9 cellular contexts compared by ENCODE assay signal in genomic region chr12:1795221-1795784, GRCh38. TPM values are rescaled to one million over a fixed set of nuclear protein-coding genes. Genes with fewer than 3 reads are reported as not detected.
DNase-seq lines count a peak whose midpoint lies in the region; ATAC-seq and TF ChIP-seq lines count a peak whose summit lies in the region.
"Had no signal": no experiment of that assay in that cellular context is flagged by ENCODE, and none has a peak within 500 bp of the region (broad histone marks: within the 10 kb centered on the region; RNA-seq: fewer than 3 reads in every experiment).

No MANE protein-coding gene starts in this region.

- intact Hi-C loops in CD8-positive, alpha-beta T cell (cut with DNase I, micrococcal nuclease): loop anchor here (5.0 to 10.0 kb wide), 4 partner anchors 671 to 1019 kb away; partner anchors contain the start of genes ITFG2 (in 2 of the 2) and FKBP4 (in 1 of the 2)
- intact Hi-C loops in dendritic cell treated with granulocyte-macrophage colony-stimulating factor and Interleukin-4, amounts not matched to agents 40 ng/mL and 50 ng/mL, for 4 days (cut with micrococcal nuclease): loop anchor here (5.0 to 10.0 kb wide), 2 partner anchors 127 to 239 kb away; no protein-coding TSS in a partner anchor
- intact Hi-C loops in body of pancreas (cut with DNase I): loop anchor here (5.0 kb wide), 1 partner anchor 132 kb away; no protein-coding TSS in a partner anchor

- no peaks in the 10 kb centered on the region for H3K9me3 ChIP-seq in CD8-positive, alpha-beta T cell (ENCODE audit: low read length)
- no peaks in the 10 kb centered on the region for H3K9me3 ChIP-seq in neuronal stem cell (replicated peaks in 1 of 2; ENCODE audit: control insufficient read depth in 2 of 2, insufficient read depth in 1 of 2, low read depth in 1 of 2, low read length in 2 of 2)
- no peaks in the 10 kb centered on the region for H3K9me3 ChIP-seq in body of pancreas
- H3K9me3 ChIP-seq: neutrophil had no signal

- no peak overlapping the region for H3K4me3 ChIP-seq in CD8-positive, alpha-beta T cell (ENCODE audit: low read depth, low read length)
- H3K4me3 ChIP-seq in KMS-11 (IDR thresholded peaks at IDR 0.05; ENCODE audit: insufficient read depth, low read depth, low read length): no peak overlapping the region
- no peak overlapping the region for H3K4me3 ChIP-seq in neuronal stem cell (ENCODE audit: low read length in 2 of 2)
- H3K4me3 ChIP-seq in body of pancreas: no peak overlapping the region

- H3K23ac ChIP-seq in neuronal stem cell (ENCODE audit: low read depth, low read length, poor library complexity): no peak overlapping the region

- H3K18ac ChIP-seq in neuronal stem cell (ENCODE audit: low read length): no peak overlapping the region

- no CpG with 5 or more reads among the region's 19 CpGs for WGBS in neuronal stem cell (ENCODE audit: extremely low coverage in 2 of 2, insufficient read length in 2 of 2, insufficient replicate concordance in 1 of 2), 2 donors
- 65 to 71% methylated on average over 15 to 19 of the region's 19 CpGs for WGBS in body of pancreas, 2 donors

- H3K4me1 Mint-ChIP-seq in CD8-positive, alpha-beta T cell (ENCODE audit: low read depth): peaks cover 23% of the 10 kb centered on the region
- H3K4me1 Mint-ChIP-seq in dendritic cell treated with granulocyte-macrophage colony-stimulating factor and Interleukin-4, amounts not matched to agents 40 ng/mL and 50 ng/mL, for 4 days (ENCODE audit: low read depth): peaks cover 38% of the 10 kb centered on the region

- CTCF ChIA-PET in CD8-positive, alpha-beta T cell (lab: Charles Lee): interaction anchor here (0.6 to 9.7 kb wide), 17 partner anchors 10 to 235 kb away, joined by 3 to 212 read pairs (median 4); no protein-coding TSS in a partner anchor

- no peaks in the 10 kb centered on the region for H3K79me2 ChIP-seq in KMS-11 (ENCODE audit: insufficient read depth, low read depth)

- H3K4ac ChIP-seq in neuronal stem cell (ENCODE audit: low read length): no peak overlapping the region

- H2BK120ac ChIP-seq in neuronal stem cell (ENCODE audit: low read depth, low read length): no peak overlapping the region

- H4K8ac ChIP-seq in neuronal stem cell (ENCODE audit: low read depth, low read length): no peak overlapping the region

- no peak overlapping the region for H2BK12ac ChIP-seq in neuronal stem cell (ENCODE audit: low read length)

- H3K36me3 Mint-ChIP-seq in CD8-positive, alpha-beta T cell: peaks cover 2% of the 10 kb centered on the region
- H3K36me3 Mint-ChIP-seq in dendritic cell treated with granulocyte-macrophage colony-stimulating factor and Interleukin-4, amounts not matched to agents 40 ng/mL and 50 ng/mL, for 4 days (ENCODE audit: low read depth): peaks cover 9% of the 10 kb centered on the region

- no peak overlapping the region for H2BK5ac ChIP-seq in neuronal stem cell (ENCODE audit: low read length)

- H2AFZ ChIP-seq in KMS-11 (ENCODE audit: low read depth) (peak overlapping the region; percentile 78; the same call in 1 of the 2 replicates), neuronal stem cell (ENCODE audit: low read length) (peak overlapping the region; percentile 91)

- H3K27me3 Mint-ChIP-seq in CD8-positive, alpha-beta T cell (ENCODE audit: low read depth): no peaks in the 10 kb centered on the region
- no peaks in the 10 kb centered on the region for H3K27me3 Mint-ChIP-seq in dendritic cell treated with granulocyte-macrophage colony-stimulating factor and Interleukin-4, amounts not matched to agents 40 ng/mL and 50 ng/mL, for 4 days

- no peak overlapping the region for H4K91ac ChIP-seq in neuronal stem cell (ENCODE audit: low read depth, low read length, poor library complexity)

- H3K4me1 ChIP-seq in CD8-positive, alpha-beta T cell (ENCODE audit: insufficient read depth, low read length): peaks cover 22% of the 10 kb centered on the region
- peaks cover 13% of the 10 kb centered on the region for H3K4me1 ChIP-seq in KMS-11 (ENCODE audit: low read depth, poor library complexity, severe bottlenecking)
- H3K4me1 ChIP-seq in neuronal stem cell (ENCODE audit: control insufficient read depth in 2 of 2, insufficient read depth in 1 of 2, low read depth in 1 of 2, low read length in 2 of 2): peaks cover 5% of the 10 kb centered on the region in 2 donors
- H3K4me1 ChIP-seq in body of pancreas: peaks cover 21% of the 10 kb centered on the region

- H3K79me1 ChIP-seq in neuronal stem cell (ENCODE audit: low read depth, low read length): no peaks in the 10 kb centered on the region

- H3K9ac ChIP-seq in KMS-11: no peak overlapping the region
- no peak overlapping the region for H3K9ac ChIP-seq in neuronal stem cell (ENCODE audit: low read depth, low read length, poor library complexity)

- H3K27me3 ChIP-seq in CD8-positive, alpha-beta T cell (ENCODE audit: insufficient read depth, low read length): no peaks in the 10 kb centered on the region
- H3K27me3 ChIP-seq in KMS-11 (ENCODE audit: insufficient read depth, low read depth) (no peaks in the 10 kb centered on the region), neuronal stem cell (ENCODE audit: control insufficient read depth in 3 of 3, insufficient read depth in 3 of 3, low read depth in 1 of 3, low read length in 3 of 3) (peaks cover 0 to 12% (median 2%) of the 10 kb centered on the region in 3 experiments), body of pancreas (no peaks in the 10 kb centered on the region)
- H3K27me3 ChIP-seq: neutrophil had no signal

- TF ChIP-seq POLR2A in body of pancreas (IDR thresholded peaks at IDR 0.05): no peak

- no peaks in the 10 kb centered on the region for H4K20me1 ChIP-seq in KMS-11 (ENCODE audit: insufficient read depth)

- POLR2A ChIA-PET in CD8-positive, alpha-beta T cell (lab: Charles Lee): interaction anchor here (0.6 to 3.6 kb wide), 7 partner anchors 49 to 145 kb away, joined by 3 to 35 read pairs (median 4); no protein-coding TSS in a partner anchor

- no peaks in the 10 kb centered on the region for H3K36me3 ChIP-seq in CD8-positive, alpha-beta T cell (ENCODE audit: insufficient read depth, low read length)
- H3K36me3 ChIP-seq in KMS-11 (ENCODE audit: insufficient read depth) (no peaks in the 10 kb centered on the region), neuronal stem cell (replicated peaks in 1 of 2; ENCODE audit: control insufficient read depth in 2 of 2, insufficient read depth in 2 of 2, low read length in 2 of 2) (no peaks in the 10 kb centered on the region), body of pancreas (replicated peaks in 1 of 2; ENCODE audit: insufficient read depth in 1 of 2, low read depth in 2 of 2) (no peaks in the 10 kb centered on the region)
- H3K36me3 ChIP-seq: neutrophil had no signal

- peak overlapping the region; percentile 90 for H3K4me3 Mint-ChIP-seq in CD8-positive, alpha-beta T cell
- no peak overlapping the region for H3K4me3 Mint-ChIP-seq in dendritic cell treated with granulocyte-macrophage colony-stimulating factor and Interleukin-4, amounts not matched to agents 40 ng/mL and 50 ng/mL, for 4 days

- H2BK15ac ChIP-seq in neuronal stem cell (ENCODE audit: low read length): no peak overlapping the region

- H3K4me2 ChIP-seq in KMS-11 (peak overlapping the region; percentile 49; the same call in 1 of the 2 replicates), neuronal stem cell (ENCODE audit: insufficient read depth, low read length, poor library complexity, severe bottlenecking) (no peak overlapping the region)

- peak in 1 of 7 experiments; percentile 41 for DNase-seq in CD8-positive, alpha-beta T cell
- DNase-seq in neuronal stem cell (ENCODE audit: low spot score) (no peak), activated gamma-delta T cell treated with Interleukin-2 at 50 U/mL for 16 hours (no peak), body of pancreas (no peak), HCEC 1CT (no peak)

- H3K14ac ChIP-seq in neuronal stem cell (ENCODE audit: low read length): no peak overlapping the region

- no peak for TF ChIP-seq CTCF in CD8-positive, alpha-beta T cell (IDR thresholded peaks at IDR 0.05)
- TF ChIP-seq CTCF in KMS-11 (conservative IDR thresholded peaks at IDR 0.05; ENCODE audit: low read depth, low read length) (no peak), body of pancreas (IDR thresholded peaks at IDR 0.05) (no peak)

- no peak overlapping the region for H2AK5ac ChIP-seq in neuronal stem cell (ENCODE audit: low read depth, low read length)

- no peak for ATAC-seq in CD8-positive, alpha-beta T cell
- ATAC-seq in body of pancreas (no peak), GM21447 (IDR thresholded peaks at IDR 0.05; ENCODE audit: unreplicated experiment) (no peak)

- no peaks in the 10 kb centered on the region for H3K9me3 Mint-ChIP-seq in CD8-positive, alpha-beta T cell
- H3K9me3 Mint-ChIP-seq in dendritic cell treated with granulocyte-macrophage colony-stimulating factor and Interleukin-4, amounts not matched to agents 40 ng/mL and 50 ng/mL, for 4 days: no peaks in the 10 kb centered on the region

- no peak overlapping the region for H3K27ac ChIP-seq in CD8-positive, alpha-beta T cell (ENCODE audit: low read depth, low read length)
- H3K27ac ChIP-seq in KMS-11: no peak overlapping the region
- no peak overlapping the region for H3K27ac ChIP-seq in neuronal stem cell (replicated peaks; ENCODE audit: low read length)
- peak overlapping the region in 1 of 4 donors; percentile 11 for H3K27ac ChIP-seq in body of pancreas

- no peak overlapping the region for H3K27ac Mint-ChIP-seq in CD8-positive, alpha-beta T cell
- H3K27ac Mint-ChIP-seq in dendritic cell treated with granulocyte-macrophage colony-stimulating factor and Interleukin-4, amounts not matched to agents 40 ng/mL and 50 ng/mL, for 4 days: peak overlapping the region; percentile 96

RNA-seq across cellular contexts. Expression of gene LRTM2, which starts 25.1 kb away (rescaled TPM):
- total RNA-seq in CD8-positive, alpha-beta T cell: not detected
- polyA plus RNA-seq in neuronal stem cell (2013, experiment 1 of 2): 0.03 TPM
- polyA plus RNA-seq in neuronal stem cell (2013, experiment 2 of 2): 0.03 TPM
- total RNA-seq in body of pancreas: not detected
